ENCODE assay signal across 9 cellular contexts in genomic region chr1:41416552-41417334, GRCh38. TPM values are rescaled to one million over a fixed set of nuclear protein-coding genes. Genes with fewer than 3 reads are reported as not detected.
DNase-seq lines count a peak whose midpoint lies in the region; TF ChIP-seq lines count a peak whose summit lies in the region.
"Had no signal": no experiment of that assay in that cellular context is flagged by ENCODE, and none has a peak within 500 bp of the region (broad histone marks: within the 10 kb centered on the region; RNA-seq: fewer than 3 reads in every experiment).

No MANE protein-coding gene starts in this region.

- H3K9me3 ChIP-seq in CD4-positive, alpha-beta memory T cell (ENCODE audit: control insufficient read depth in 1 of 2, low read length in 2 of 2): no peaks in the 10 kb centered on the region
- H3K9me3 ChIP-seq in NT2/D1 (ENCODE audit: insufficient read depth, low read length) (no peaks in the 10 kb centered on the region), esophagus squamous epithelium (peaks cover 0 to 4% (median 0%) of the 10 kb centered on the region in 3 donors)

- CTCF ChIA-PET in CD4-positive, alpha-beta memory T cell (lab: Charles Lee; ENCODE audit: partially characterized antibody): interaction anchor here (0.7 to 4.6 kb wide), 15 partner anchors 11 to 158 kb away, joined by 3 to 35 read pairs (median 5); no protein-coding TSS in a partner anchor

- H3K4me3 Mint-ChIP-seq in CD4-positive, alpha-beta memory T cell: no peak overlapping the region
- peak overlapping the region in 1 of 3 experiments; percentile 48 for H3K4me3 Mint-ChIP-seq in nephron

- H3K27ac Mint-ChIP-seq in CD4-positive, alpha-beta memory T cell: no peak overlapping the region
- peak overlapping the region; percentile 8 to 91 (median 73) for H3K27ac Mint-ChIP-seq in nephron
- H3K27ac Mint-ChIP-seq: IgD-negative memory B cell had no signal

- peaks cover 5 to 10% of the 10 kb centered on the region in 2 donors for H3K27me3 Mint-ChIP-seq in CD4-positive, alpha-beta memory T cell
- H3K27me3 Mint-ChIP-seq in nephron (ENCODE audit: low read depth): peaks cover 27% of the 10 kb centered on the region

- no peaks in the 10 kb centered on the region for H3K4me1 Mint-ChIP-seq in CD4-positive, alpha-beta memory T cell
- peaks cover 71% of the 10 kb centered on the region for H3K4me1 Mint-ChIP-seq in nephron

- H3K4me3 ChIP-seq in CD4-positive, alpha-beta memory T cell (ENCODE audit: low read length in 2 of 2): no peak overlapping the region
- H3K4me3 ChIP-seq in NT2/D1 (ENCODE audit: insufficient read length, low read depth) (no peak overlapping the region), esophagus squamous epithelium (no peak overlapping the region)

- no peak overlapping the region for H3K9ac ChIP-seq in NT2/D1 (ENCODE audit: insufficient read length, low read depth)

- DNase-seq in CD4-positive, alpha-beta memory T cell: peak; percentile 47 to 53 (median 51)
- DNase-seq in HPDE6-E6E7 (ENCODE audit: extremely low spot score) (peak; percentile 57), NT2/D1 (ENCODE audit: low read depth, low spot score) (peak; percentile 79), activated T-cell treated with anti-CD3 and anti-CD28 coated beads for 4 hours (peak; percentile 51), esophagus squamous epithelium (lab: John Stamatoyannopoulos, UW) (no peak), T1000 (lab: John Stamatoyannopoulos, UW) (no peak)
- DNase-seq in stimulated activated naive CD4-positive, alpha-beta T cell treated with Interleukin-2 at 50 U/mL for 16 hours (lab: John Stamatoyannopoulos, UW): peak; percentile 35

- no peaks in the 10 kb centered on the region for H3K36me3 Mint-ChIP-seq in CD4-positive, alpha-beta memory T cell
- no peaks in the 10 kb centered on the region for H3K36me3 Mint-ChIP-seq in nephron (ENCODE audit: low read depth)

- 53 to 60% methylated on average over 10 to 12 of the region's 18 CpGs for WGBS in esophagus squamous epithelium, 2 donors

- H3K36me3 ChIP-seq in CD4-positive, alpha-beta memory T cell (ENCODE audit: insufficient read depth, low read length): no peaks in the 10 kb centered on the region
- H3K36me3 ChIP-seq in NT2/D1 (ENCODE audit: insufficient read depth, insufficient read length, low read length) (no peaks in the 10 kb centered on the region), esophagus squamous epithelium (no peaks in the 10 kb centered on the region)

- TF ChIP-seq POLR2A in esophagus squamous epithelium (IDR thresholded peaks at IDR 0.05): no peak

- H3K4me1 ChIP-seq in CD4-positive, alpha-beta memory T cell (ENCODE audit: insufficient read depth, low read length): no peaks in the 10 kb centered on the region
- H3K4me1 ChIP-seq in NT2/D1 (ENCODE audit: insufficient read depth, insufficient read length) (peaks cover 17% of the 10 kb centered on the region), esophagus squamous epithelium (peaks cover 4 to 63% (median 19%) of the 10 kb centered on the region in 3 donors)

- POLR2A ChIA-PET in CD4-positive, alpha-beta memory T cell (lab: Charles Lee; ENCODE audit: partially characterized antibody): no interaction called here

- H3K27me3 ChIP-seq in CD4-positive, alpha-beta memory T cell (ENCODE audit: insufficient read depth, low read length): no peaks in the 10 kb centered on the region
- H3K27me3 ChIP-seq in NT2/D1 (ENCODE audit: insufficient read depth, insufficient read length) (no peaks in the 10 kb centered on the region), esophagus squamous epithelium (no peaks in the 10 kb centered on the region)

- TF ChIP-seq CTCF in esophagus squamous epithelium (IDR thresholded peaks at IDR 0.05) (peak; percentile 63 to 92 (median 90)), nephron (IDR thresholded peaks at IDR 0.05; ENCODE audit: unreplicated experiment in 3 of 3) (peak; percentile 88 to 89 (median 89))

- H3K9me3 Mint-ChIP-seq in CD4-positive, alpha-beta memory T cell: no peaks in the 10 kb centered on the region
- no peaks in the 10 kb centered on the region for H3K9me3 Mint-ChIP-seq in nephron
- H3K9me3 Mint-ChIP-seq: IgD-negative memory B cell had no signal

- intact Hi-C loops in CD4-positive, alpha-beta memory T cell (cut with micrococcal nuclease): loop anchor here (1.0 kb wide), 3 partner anchors 93 to 148 kb away; no protein-coding TSS in a partner anchor
- intact Hi-C loops in esophagus squamous epithelium (cut with DNase I): loop anchor here (5.0 kb wide), 1 partner anchor 149 kb away; no protein-coding TSS in a partner anchor

- H3K27ac ChIP-seq in CD4-positive, alpha-beta memory T cell (ENCODE audit: low read depth, low read length): no peak overlapping the region
- peak overlapping the region in 1 of 4 donors; percentile 90 for H3K27ac ChIP-seq in esophagus squamous epithelium

RNA-seq across cellular contexts. Expression of gene FOXO6, which starts 55.5 kb away (rescaled TPM):
- not detected for total RNA-seq in CD4-positive, alpha-beta memory T cell
- not detected for polyA plus RNA-seq in CD4-positive, alpha-beta memory T cell
- total RNA-seq in esophagus squamous epithelium: under 1 TPM in 3 of 4 donors, not detected in 1; 0.18 to 0.53 (median 0.38) TPM
- polyA plus RNA-seq: IgD-negative memory B cell had no signal

Comparison
In these comparisons a context has a peak if more than half of its experiments do, and no peak if none do; other contexts are left out.
1. DNase-seq: peak in CD4-positive, alpha-beta memory T cell (5 of 5), HPDE6-E6E7 (single experiment), NT2/D1 (single experiment), activated T-cell treated with anti-CD3 and anti-CD28 coated beads for 4 hours (single experiment) and stimulated activated naive CD4-positive, alpha-beta T cell treated with Interleukin-2 at 50 U/mL for 16 hours (single experiment); none in esophagus squamous epithelium (single experiment) and T1000 (single experiment).
2. H3K27ac Mint-ChIP-seq: peak in nephron (3 of 3); none in CD4-positive, alpha-beta memory T cell (0 of 7).